ENCODE assay signal across 25 cellular contexts in genomic region chr20:9377007-9377406, GRCh38.
"Had no signal": no experiment of that assay in that cellular context is flagged by ENCODE, and none has a peak within 500 bp of the region (broad histone marks: within the 10 kb centered on the region; RNA-seq: fewer than 3 reads in every experiment).

No MANE protein-coding gene starts in this region.

- H3K27ac ChIP-seq: body of pancreas, coronary artery, dorsolateral prefrontal cortex had no signal

- H3K4me1 ChIP-seq: body of pancreas had no signal

- H3K4me3 ChIP-seq: body of pancreas, coronary artery, dorsolateral prefrontal cortex had no signal

- H3K9me3 ChIP-seq: body of pancreas had no signal

- H3K27me3 ChIP-seq: body of pancreas had no signal

- DNase-seq: activated CD4-positive, alpha-beta T cell treated with anti-CD3 and anti-CD28 coated beads for 1 hour; activated CD4-positive, alpha-beta T cell treated with anti-CD3 and anti-CD28 coated beads for 4 hours; activated CD4-positive, alpha-beta T cell treated with anti-CD3 and anti-CD28 coated beads, Interleukin-2, amount 10 ng/mL, durations not matched to agents 7 days and 5 days; activated CD4-positive, alpha-beta T cell treated with anti-CD3 and anti-CD28 coated beads, Interleukin-2, amount 50 U/mL, for 4 hours; activated CD8-positive, alpha-beta memory T cell treated with anti-CD3 and anti-CD28 coated beads for 24 hours; activated CD8-positive, alpha-beta T cell treated with anti-CD3 and anti-CD28 coated beads for 36 hours; activated effector memory CD4-positive, alpha-beta T cell treated with Interleukin-2 at 50 U/mL for 16 hours; activated gamma-delta T cell treated with Interleukin-2 at 50 U/mL for 16 hours; activated naive CD4-positive, alpha-beta T cell treated with anti-CD3 and anti-CD28 coated beads, Interleukin-2, amount 50 U/mL, for 16 hours; activated naive CD4-positive, alpha-beta T cell treated with Interleukin-2 at 50 U/mL for 16 hours; activated T-cell treated with anti-CD3 and anti-CD28 coated beads, Interleukin-2, amount 50 U/mL, for 4 hours; amniotic stem cell; anterior cingulate cortex; body of pancreas; central memory CD4-positive, alpha-beta T cell; dorsolateral prefrontal cortex; effector memory CD4-positive, alpha-beta T cell; endodermal cell; foreskin fibroblast; head of caudate nucleus; T-helper 2 cell had no signal

- ATAC-seq: activated CD8-positive, alpha-beta T cell treated with anti-CD3 and anti-CD28 coated beads for 36 hours; activated T-cell treated with anti-CD3 and anti-CD28 coated beads, Interleukin-2, amount 50 U/mL, for 4 hours; activated T-helper 17 cell treated with anti-CD3 and anti-CD28 coated beads, Interleukin-2, amount 50 U/mL, for 72 hours; body of pancreas; esophagus mucosa; WTC11 had no signal
